In genomic region chr13:34247596-34247995, GRCh38 we compare ENCODE assay signal across 17 cellular contexts.
"Had no signal": no experiment of that assay in that cellular context is flagged by ENCODE, and none has a peak within 500 bp of the region (broad histone marks: within the 10 kb centered on the region; RNA-seq: fewer than 3 reads in every experiment).

No MANE protein-coding gene starts in this region.

- H3K27ac ChIP-seq: adrenal gland, esophagus muscularis mucosa, hepatocyte, tibial artery had no signal

- H3K9me3 ChIP-seq: adrenal gland, esophagus muscularis mucosa, tibial artery had no signal

- H3K4me1 ChIP-seq: adrenal gland, tibial artery had no signal

- H3K27me3 ChIP-seq: adrenal gland, esophagus muscularis mucosa, hepatocyte, tibial artery had no signal

- ATAC-seq: activated CD4-positive, alpha-beta T cell treated with anti-CD3 and anti-CD28 coated beads for 36 hours; activated T-cell treated with anti-CD3 and anti-CD28 coated beads, Interleukin-2, amount 50 U/mL, for 4 hours; left ventricle myocardium superior; natural killer cell treated with Interleukin-12 subunit alpha and Interleukin-12 subunit beta and Interleukin-15 and Interleukin-18, amount 100 ng/mL, for 72 hours; stimulated activated naive B cell treated with anti-CD40 and anti-IgM and Interleukin-4, amounts not matched to agents 10 μg/mL and 1 μg/mL and 100 μg/mL, for 72 hours had no signal

- H3K36me3 ChIP-seq: adrenal gland, esophagus muscularis mucosa, tibial artery had no signal

- H3K4me3 ChIP-seq: adrenal gland, esophagus muscularis mucosa, hepatocyte, tibial artery had no signal

- DNase-seq: activated CD4-positive, alpha-beta memory T cell treated with anti-CD3 and anti-CD28 coated beads for 36 hours; activated CD4-positive, alpha-beta T cell treated with anti-CD3 and anti-CD28 coated beads for 36 hours; activated effector memory CD4-positive, alpha-beta T cell treated with Interleukin-2 at 50 U/mL for 16 hours; activated T-cell treated with anti-CD3 and anti-CD28 coated beads, Interleukin-2, amount 50 U/mL, for 4 hours; adrenal gland; caudate nucleus; kidney; left ventricle myocardium superior; mesendoderm; stimulated activated CD4-positive, alpha-beta T cell treated with anti-CD3 and anti-CD28 coated beads, Interleukin-12 subunit alpha, Interleukin-12 subunit beta, amount 100 ng/mL, for 4 hours; stimulated activated CD4-positive, alpha-beta T cell treated with anti-CD3 and anti-CD28 coated beads, Interleukin-2, amount 100 ng/mL, for 24 hours; stimulated activated naive B cell treated with anti-CD40 and anti-IgM and Interleukin-4, amounts not matched to agents 10 μg/mL and 1 μg/mL and 100 μg/mL, for 72 hours; T-helper 9 cell; tibial artery had no signal
